ENCODE assay signal across 9 cellular contexts in the genomic region with DNA sequence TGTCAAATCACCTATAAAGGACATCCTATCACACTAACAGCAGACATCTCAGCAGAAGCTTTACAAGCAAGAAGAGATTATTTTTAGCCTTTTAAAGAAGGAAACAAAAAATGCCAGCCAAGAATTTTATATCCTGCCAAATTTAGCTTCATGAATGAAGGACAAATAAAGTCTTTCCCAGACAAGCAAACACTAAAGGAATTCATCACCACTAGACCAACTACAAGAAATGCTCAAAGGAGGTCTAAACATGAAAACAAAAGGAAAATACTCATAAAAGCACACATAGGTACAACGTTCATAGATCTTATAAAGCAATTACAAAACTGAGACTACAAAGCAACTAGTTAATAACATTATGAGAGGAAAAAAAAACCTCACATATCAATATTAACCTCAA. TPM values are rescaled to one million over a fixed set of nuclear protein-coding genes. Genes with fewer than 3 reads are reported as not detected.
"Had no signal": no experiment of that assay in that cellular context is flagged by ENCODE, and none has a peak within 500 bp of the region (broad histone marks: within the 10 kb centered on the region; RNA-seq: fewer than 3 reads in every experiment).

No MANE protein-coding gene starts in this region.

- FAIRE-seq: G401.6, GM12878, GM12891, GM12892, GM18507, GM19239 had no signal

- ATAC-seq: GM12878 had no signal

- DNase-seq: GDM1, GF-D8 had no signal

- H3K4me3 ChIP-seq: GM12878 had no signal

RNA-seq across cellular contexts. Expression of a gene that starts 20.7 kb away (rescaled TPM):
- total RNA-seq: G401, GM12878 had no signal
